In genomic region chr1:210525759-210526158, GRCh38 we compare ENCODE assay signal across 1 cellular context.
TF ChIP-seq lines count a peak whose summit lies in the region.

No MANE protein-coding gene starts in this region.

TF ChIP-seq in IMR-90, 13 proteins besides CTCF, POLR2A, EP300 and RAD21 (continued from another document):
- no peak for TF ChIP-seq BHLHE40 (IDR thresholded peaks at IDR 0.05; ENCODE audit: low read depth, low read length)
- no peak for TF ChIP-seq CEBPB (IDR thresholded peaks at IDR 0.05; ENCODE audit: low read depth, low read length)
TF ChIP-seq in IMR-90: peak in this region for 1.
